ENCODE assay signal across 1 cellular context in genomic region chr21:37338671-37339526, GRCh38.
TF ChIP-seq lines count a peak whose summit lies in the region.

No MANE protein-coding gene starts in this region.

TF ChIP-seq in HepG2, 621 proteins besides CTCF, POLR2A, EP300 and RAD21 (continued from another document):
- TF ChIP-seq, protein P1, sequence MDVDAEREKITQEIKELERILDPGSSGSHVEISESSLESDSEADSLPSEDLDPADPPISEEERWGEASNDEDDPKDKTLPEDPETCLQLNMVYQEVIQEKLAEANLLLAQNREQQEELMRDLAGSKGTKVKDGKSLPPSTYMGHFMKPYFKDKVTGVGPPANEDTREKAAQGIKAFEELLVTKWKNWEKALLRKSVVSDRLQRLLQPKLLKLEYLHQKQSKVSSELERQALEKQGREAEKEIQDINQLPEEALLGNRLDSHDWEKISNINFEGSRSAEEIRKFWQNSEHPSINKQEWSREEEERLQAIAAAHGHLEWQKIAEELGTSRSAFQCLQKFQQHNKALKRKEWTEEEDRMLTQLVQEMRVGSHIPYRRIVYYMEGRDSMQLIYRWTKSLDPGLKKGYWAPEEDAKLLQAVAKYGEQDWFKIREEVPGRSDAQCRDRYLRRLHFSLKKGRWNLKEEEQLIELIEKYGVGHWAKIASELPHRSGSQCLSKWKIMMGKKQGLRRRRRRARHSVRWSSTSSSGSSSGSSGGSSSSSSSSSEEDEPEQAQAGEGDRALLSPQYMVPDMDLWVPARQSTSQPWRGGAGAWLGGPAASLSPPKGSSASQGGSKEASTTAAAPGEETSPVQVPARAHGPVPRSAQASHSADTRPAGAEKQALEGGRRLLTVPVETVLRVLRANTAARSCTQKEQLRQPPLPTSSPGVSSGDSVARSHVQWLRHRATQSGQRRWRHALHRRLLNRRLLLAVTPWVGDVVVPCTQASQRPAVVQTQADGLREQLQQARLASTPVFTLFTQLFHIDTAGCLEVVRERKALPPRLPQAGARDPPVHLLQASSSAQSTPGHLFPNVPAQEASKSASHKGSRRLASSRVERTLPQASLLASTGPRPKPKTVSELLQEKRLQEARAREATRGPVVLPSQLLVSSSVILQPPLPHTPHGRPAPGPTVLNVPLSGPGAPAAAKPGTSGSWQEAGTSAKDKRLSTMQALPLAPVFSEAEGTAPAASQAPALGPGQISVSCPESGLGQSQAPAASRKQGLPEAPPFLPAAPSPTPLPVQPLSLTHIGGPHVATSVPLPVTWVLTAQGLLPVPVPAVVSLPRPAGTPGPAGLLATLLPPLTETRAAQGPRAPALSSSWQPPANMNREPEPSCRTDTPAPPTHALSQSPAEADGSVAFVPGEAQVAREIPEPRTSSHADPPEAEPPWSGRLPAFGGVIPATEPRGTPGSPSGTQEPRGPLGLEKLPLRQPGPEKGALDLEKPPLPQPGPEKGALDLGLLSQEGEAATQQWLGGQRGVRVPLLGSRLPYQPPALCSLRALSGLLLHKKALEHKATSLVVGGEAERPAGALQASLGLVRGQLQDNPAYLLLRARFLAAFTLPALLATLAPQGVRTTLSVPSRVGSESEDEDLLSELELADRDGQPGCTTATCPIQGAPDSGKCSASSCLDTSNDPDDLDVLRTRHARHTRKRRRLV (CRISPR knock-in tag; IDR thresholded peaks at IDR 0.05): no peak
- no peak for TF ChIP-seq ZBTB3 (CRISPR knock-in tag; IDR thresholded peaks at IDR 0.05; ENCODE audit: borderline replicate concordance, low read depth)
- no peak for TF ChIP-seq AHR (CRISPR knock-in tag; IDR thresholded peaks at IDR 0.05)
